Comparison of ENCODE assay signal across 10 cellular contexts in genomic region chr12:67804168-67804567, GRCh38.
DNase-seq lines count a peak whose midpoint lies in the region; ATAC-seq lines count a peak whose summit lies in the region.
"Had no signal": no experiment of that assay in that cellular context is flagged by ENCODE, and none has a peak within 500 bp of the region (broad histone marks: within the 10 kb centered on the region; RNA-seq: fewer than 3 reads in every experiment).

No MANE protein-coding gene starts in this region.

- no peak overlapping the region for H3K27ac Mint-ChIP-seq in central memory CD8-positive, alpha-beta T cell (ENCODE audit: low read depth)

- H3K4me3 Mint-ChIP-seq in central memory CD8-positive, alpha-beta T cell, result no peak overlapping the region

- DNase-seq in activated gamma-delta T cell treated with Interleukin-2 at 50 U/mL for 16 hours (peak; percentile 26), activated gamma-delta T cell (lab: John Stamatoyannopoulos, UW) (no peak), NAMALWA (ENCODE audit: low spot score) (peak; percentile 6), germinal center (ENCODE audit: low spot score) (no peak), left ventricle myocardium superior (no peak), occipital lobe (lab: John Stamatoyannopoulos, UW) (no peak)
- DNase-seq in central memory CD8-positive, alpha-beta T cell (ENCODE audit: low spot score in 2 of 2), result no peak
- DNase-seq: foreskin fibroblast had no signal

- H3K27me3 Mint-ChIP-seq in central memory CD8-positive, alpha-beta T cell, result no peaks in the 10 kb centered on the region

- H3K4me3 ChIP-seq in thymus (ENCODE audit: low read length), result peak overlapping the region; percentile 27

- H3K27me3 ChIP-seq in thymus (ENCODE audit: control insufficient read depth, insufficient read depth), result no peaks in the 10 kb centered on the region

- no peaks in the 10 kb centered on the region for H3K4me1 Mint-ChIP-seq in central memory CD8-positive, alpha-beta T cell

- ATAC-seq in central memory CD8-positive, alpha-beta T cell (replicated peaks; ENCODE audit: extremely low read depth, poor library complexity, severe bottlenecking), result peak; percentile 46
- no peak for ATAC-seq in left ventricle myocardium superior
- ATAC-seq: HepG2 had no signal

- H3K36me3 ChIP-seq in thymus (ENCODE audit: control insufficient read depth, insufficient read depth), result no peaks in the 10 kb centered on the region

- intact Hi-C loops in left ventricle myocardium superior (cut with micrococcal nuclease), result no loop called here

- no peaks in the 10 kb centered on the region for H3K36me3 Mint-ChIP-seq in central memory CD8-positive, alpha-beta T cell (ENCODE audit: insufficient read depth)

- peaks cover 32% of the 10 kb centered on the region for H3K4me1 ChIP-seq in thymus (ENCODE audit: control insufficient read depth, insufficient read depth, low read length)

- H3K9me3 Mint-ChIP-seq in central memory CD8-positive, alpha-beta T cell, result no peaks in the 10 kb centered on the region

- 5% methylated on average over 1 of the region's 1 CpG for WGBS in thymus

- no peak overlapping the region for H3K27ac ChIP-seq in thymus (ENCODE audit: low read depth)

- no peaks in the 10 kb centered on the region for H3K9me3 ChIP-seq in thymus (ENCODE audit: control insufficient read depth)

Comparison
In these comparisons a context has a peak if more than half of its experiments do, and no peak if none do; other contexts are left out.
1. DNase-seq: peak in activated gamma-delta T cell treated with Interleukin-2 at 50 U/mL for 16 hours (single experiment) and NAMALWA (single experiment); none in activated gamma-delta T cell (single experiment), central memory CD8-positive, alpha-beta T cell (0 of 2), germinal center (single experiment), left ventricle myocardium superior (single experiment) and occipital lobe (single experiment).